In the genomic region with DNA sequence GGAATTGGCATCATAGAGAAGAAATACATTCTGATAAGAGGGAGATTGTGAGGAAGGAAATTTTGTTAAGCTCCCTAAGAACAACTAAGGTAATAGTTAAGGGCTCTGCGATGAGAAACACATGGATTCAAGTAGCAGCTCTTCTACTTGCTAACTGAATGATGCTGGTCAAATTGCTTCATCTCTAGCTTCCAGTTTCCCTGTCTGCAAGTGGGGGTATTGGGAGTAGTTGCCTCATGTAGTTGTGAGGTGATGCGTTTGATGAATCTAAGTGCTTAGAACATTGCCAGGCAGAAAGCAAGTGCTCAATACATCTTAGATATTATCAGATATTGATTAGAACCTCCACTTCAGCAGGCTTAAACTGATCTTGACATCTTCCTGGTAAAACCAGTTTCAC, we compare ENCODE assay signal across 1 cellular context.
TF ChIP-seq lines count a peak whose summit lies in the region.

No MANE protein-coding gene starts in this region.

TF ChIP-seq in GM23338, 12 proteins besides CTCF, POLR2A, EP300 and RAD21 (continued from another document):
- TF ChIP-seq, protein P1, sequence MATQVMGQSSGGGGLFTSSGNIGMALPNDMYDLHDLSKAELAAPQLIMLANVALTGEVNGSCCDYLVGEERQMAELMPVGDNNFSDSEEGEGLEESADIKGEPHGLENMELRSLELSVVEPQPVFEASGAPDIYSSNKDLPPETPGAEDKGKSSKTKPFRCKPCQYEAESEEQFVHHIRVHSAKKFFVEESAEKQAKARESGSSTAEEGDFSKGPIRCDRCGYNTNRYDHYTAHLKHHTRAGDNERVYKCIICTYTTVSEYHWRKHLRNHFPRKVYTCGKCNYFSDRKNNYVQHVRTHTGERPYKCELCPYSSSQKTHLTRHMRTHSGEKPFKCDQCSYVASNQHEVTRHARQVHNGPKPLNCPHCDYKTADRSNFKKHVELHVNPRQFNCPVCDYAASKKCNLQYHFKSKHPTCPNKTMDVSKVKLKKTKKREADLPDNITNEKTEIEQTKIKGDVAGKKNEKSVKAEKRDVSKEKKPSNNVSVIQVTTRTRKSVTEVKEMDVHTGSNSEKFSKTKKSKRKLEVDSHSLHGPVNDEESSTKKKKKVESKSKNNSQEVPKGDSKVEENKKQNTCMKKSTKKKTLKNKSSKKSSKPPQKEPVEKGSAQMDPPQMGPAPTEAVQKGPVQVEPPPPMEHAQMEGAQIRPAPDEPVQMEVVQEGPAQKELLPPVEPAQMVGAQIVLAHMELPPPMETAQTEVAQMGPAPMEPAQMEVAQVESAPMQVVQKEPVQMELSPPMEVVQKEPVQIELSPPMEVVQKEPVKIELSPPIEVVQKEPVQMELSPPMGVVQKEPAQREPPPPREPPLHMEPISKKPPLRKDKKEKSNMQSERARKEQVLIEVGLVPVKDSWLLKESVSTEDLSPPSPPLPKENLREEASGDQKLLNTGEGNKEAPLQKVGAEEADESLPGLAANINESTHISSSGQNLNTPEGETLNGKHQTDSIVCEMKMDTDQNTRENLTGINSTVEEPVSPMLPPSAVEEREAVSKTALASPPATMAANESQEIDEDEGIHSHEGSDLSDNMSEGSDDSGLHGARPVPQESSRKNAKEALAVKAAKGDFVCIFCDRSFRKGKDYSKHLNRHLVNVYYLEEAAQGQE (IDR thresholded peaks at IDR 0.05; ENCODE audit: unreplicated experiment) = no peak
- TF ChIP-seq EZH2 (IDR thresholded peaks at IDR 0.05; ENCODE audit: low read depth, unreplicated experiment) = no peak
- no peak for TF ChIP-seq NANOG (IDR thresholded peaks at IDR 0.05; ENCODE audit: borderline replicate concordance)
- TF ChIP-seq CREB1 (CRISPR knock-in tag; IDR thresholded peaks at IDR 0.05; ENCODE audit: low read depth) = no peak
- TF ChIP-seq JUNB (IDR thresholded peaks at IDR 0.05; ENCODE audit: unreplicated experiment) = no peak
